13 cellular contexts compared by ENCODE assay signal in the genomic region with DNA sequence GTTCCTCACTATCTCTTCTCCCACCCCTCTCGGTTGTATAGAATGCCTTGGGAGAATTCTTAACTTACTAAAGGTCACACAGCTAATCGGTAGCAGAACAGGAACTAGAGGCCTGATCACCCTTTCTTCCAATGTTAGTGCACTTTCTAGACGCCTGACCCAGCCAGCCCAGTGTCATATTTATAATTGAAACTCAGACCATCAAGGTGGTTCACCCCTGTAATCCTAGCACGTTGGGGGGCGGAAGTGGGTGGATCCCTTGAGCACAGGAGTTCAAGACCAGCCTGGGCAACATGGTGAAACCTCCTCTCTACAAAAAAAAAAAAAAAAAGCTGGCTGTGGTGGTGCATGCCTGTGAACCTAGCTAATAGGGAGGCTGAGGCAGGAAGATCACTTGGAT. TPM values are rescaled to one million over a fixed set of nuclear protein-coding genes. Genes with fewer than 3 reads are reported as not detected.
DNase-seq lines count a peak whose midpoint lies in the region; ATAC-seq, FAIRE-seq and TF ChIP-seq lines count a peak whose summit lies in the region.
"Had no signal": no experiment of that assay in that cellular context is flagged by ENCODE, and none has a peak within 500 bp of the region (broad histone marks: within the 10 kb centered on the region; RNA-seq: fewer than 3 reads in every experiment).

No MANE protein-coding gene starts in this region.

- H3K27ac Mint-ChIP-seq in T-helper 17 cell: peak overlapping the region; percentile 96

- no peak for TF ChIP-seq RAD21 in A549 (conservative IDR thresholded peaks at IDR 0.05 in 1 of 2, IDR thresholded peaks at IDR 0.05 in 1 of 2)

- H2AFZ ChIP-seq in hepatocyte: no peak overlapping the region

- peaks cover 13% of the 10 kb centered on the region for H3K4me1 ChIP-seq in A549
- H3K4me1 ChIP-seq in hepatocyte (ENCODE audit: insufficient read depth): peaks cover 4% of the 10 kb centered on the region

- H3K4me1 Mint-ChIP-seq in T-helper 17 cell: peaks cover 31% of the 10 kb centered on the region

- POLR2A ChIA-PET in A549 (lab: Yijun Ruan, JAX): no interaction called here

- TF ChIP-seq CTCF in A549 (IDR thresholded peaks at IDR 0.05) (no peak), GM10266 (IDR thresholded peaks at IDR 0.05; ENCODE audit: control insufficient read depth, insufficient read depth, low read depth, missing control alignments) (no peak), hepatocyte (IDR thresholded peaks at IDR 0.05; ENCODE audit: poor library complexity) (no peak)

- no peak for TF ChIP-seq POLR2A in A549 (IDR thresholded peaks at IDR 0.05; ENCODE audit: low read length)

- H3K27me3 ChIP-seq in hepatocyte: no peaks in the 10 kb centered on the region
- H3K27me3 ChIP-seq: foreskin keratinocyte, left lung had no signal

- H3K27ac ChIP-seq in A549 (no peak overlapping the region), hepatocyte (no peak overlapping the region)
- H3K27ac ChIP-seq: left lung had no signal

- H3K9me2 ChIP-seq in hepatocyte (replicated peaks; ENCODE audit: insufficient read depth): no peaks in the 10 kb centered on the region

- FAIRE-seq in A549 (lab: Jason Lieb, UNC): no peak

- no peak overlapping the region for H3K4me3 ChIP-seq in A549
- H3K4me3 ChIP-seq in hepatocyte: no peak overlapping the region

- CTCF ChIA-PET in A549 (lab: Yijun Ruan, JAX): interaction anchor here (1.6 to 1.9 kb wide), 2 partner anchors 15 to 46 kb away, joined by 3 to 9 read pairs; no protein-coding TSS in a partner anchor

- no peaks in the 10 kb centered on the region for H3K36me3 ChIP-seq in hepatocyte (replicated peaks; ENCODE audit: insufficient read depth, low read depth)

- no peaks in the 10 kb centered on the region for H3K27me3 Mint-ChIP-seq in T-helper 17 cell

- H3K36me3 Mint-ChIP-seq in T-helper 17 cell (ENCODE audit: low read depth): no peaks in the 10 kb centered on the region

- peak overlapping the region; percentile 63 for H3K4me2 ChIP-seq in A549
- H3K4me2 ChIP-seq in hepatocyte: peak overlapping the region; percentile 95

- TF ChIP-seq EP300 in A549 (IDR thresholded peaks at IDR 0.05): no peak

- H3K79me2 ChIP-seq in hepatocyte: peaks cover 37% of the 10 kb centered on the region

- no peak for DNase-seq in A549 (ENCODE audit: low read depth in 1 of 2, low spot score in 1 of 2)
- DNase-seq in GM10266 (ENCODE audit: extremely low spot score): peak; percentile 32
- DNase-seq in T-helper 17 cell: no peak
- no peak for DNase-seq in hepatocyte (ENCODE audit: low spot score)
- DNase-seq in posterior cingulate gyrus: no peak
- no peak for DNase-seq in Kasumi-1 (lab: John Stamatoyannopoulos, UW)
- DNase-seq: activated CD8-positive, alpha-beta memory T cell treated with anti-CD3 and anti-CD28 coated beads for 24 hours; foreskin keratinocyte; left lung; SHP77 had no signal

- WGBS in A549 (ENCODE audit: missing lambda C conversion rate): 87% methylated on average over 5 of the region's 5 CpGs
- 79% methylated on average over 5 of the region's 5 CpGs for WGBS in hepatocyte (ENCODE audit: low lambda C conversion rate, missing lambda C conversion rate)

- peak overlapping the region; percentile 19 for H3K4me3 Mint-ChIP-seq in T-helper 17 cell

- no peaks in the 10 kb centered on the region for H4K20me1 ChIP-seq in hepatocyte (ENCODE audit: insufficient read depth, poor library complexity, severe bottlenecking)

- H3K9me3 ChIP-seq in A549: no peaks in the 10 kb centered on the region
- H3K9me3 ChIP-seq in T-helper 17 cell (ENCODE audit: control insufficient read depth, low read length, poor library complexity, severe bottlenecking): no peaks in the 10 kb centered on the region
- H3K9me3 ChIP-seq in hepatocyte (ENCODE audit: low read depth): no peaks in the 10 kb centered on the region
- H3K9me3 ChIP-seq: left lung had no signal

- ATAC-seq in A549 (no peak), T-helper 17 cell (no peak), GM19397 (IDR thresholded peaks at IDR 0.05; ENCODE audit: unreplicated experiment) (no peak), GM21447 (IDR thresholded peaks at IDR 0.05; ENCODE audit: unreplicated experiment) (no peak)
- ATAC-seq: foreskin keratinocyte, left lung, sciatic nerve had no signal

- intact Hi-C loops in posterior cingulate gyrus (cut with DNase I): no loop called here

TF ChIP-seq in A549, 52 proteins besides CTCF, POLR2A, EP300 and RAD21:
- TF ChIP-seq TFCP2L1 (CRISPR knock-in tag; IDR thresholded peaks at IDR 0.05): no peak
- no peak for TF ChIP-seq HOXB13 (CRISPR knock-in tag; IDR thresholded peaks at IDR 0.05; ENCODE audit: low read depth)
- no peak for TF ChIP-seq HOXA7 (CRISPR knock-in tag; IDR thresholded peaks at IDR 0.05)

RNA-seq across cellular contexts. Expression of gene TIGAR, which starts 1.8 kb away (rescaled TPM):
- polyA plus RNA-seq in A549 (2011; rRNA removed): 30.0 and 50.9 TPM in 2 replicates
- polyA plus RNA-seq in A549 (2012; cell fraction: cytosol; rRNA removed): 8.5 and 9.0 TPM in 2 replicates
- polyA plus RNA-seq in A549 (2012; cell fraction: nucleus; rRNA removed): 2.1 and 6.6 TPM in 2 replicates
- 24.5 to 30.6 TPM (median 25.2 TPM) in 3 replicates for polyA plus RNA-seq in A549 (2017; fragmentation: RNase III; extraction: RNeasy Plus Mini Kit Qiagen cat#74134 plus additional on column Dnase treatment)
- polyA minus RNA-seq in A549 (2011; rRNA and poly(A)+ RNA removed): 6.3 and 7.7 TPM in 2 replicates
- total RNA-seq in T-helper 17 cell: 10 to 100 TPM in 1 of 2 donors, 1 to 10 TPM in 1; 7.8 to 10.7 TPM
- total RNA-seq in hepatocyte: 6.9 and 7.9 TPM in 2 replicates
- polyA plus RNA-seq in hepatocyte: 9.8 and 12.3 TPM in 2 replicates

RNA-seq across cellular contexts. Expression of gene CCND2, which starts 49.2 kb away (rescaled TPM):
- polyA plus RNA-seq in A549 (2011; rRNA removed) (0.18 and 0.20 TPM in 2 replicates), A549 (2017; fragmentation: RNase III; extraction: RNeasy Plus Mini Kit Qiagen cat#74134 plus additional on column Dnase treatment) (not detected in 3 replicates), hepatocyte (131 and 157 TPM in 2 replicates)
- polyA plus RNA-seq in A549 (2012; cell fraction: cytosol; rRNA removed): 0.01 TPM in 1 of 2 replicates, not detected in the other
- polyA plus RNA-seq in A549 (2012; cell fraction: nucleus; rRNA removed): not detected in 2 replicates
- 0.37 and 0.78 TPM in 2 replicates for polyA minus RNA-seq in A549 (2011; rRNA and poly(A)+ RNA removed)
- total RNA-seq in T-helper 17 cell (100 to 1,000 TPM; 197 to 225 TPM), hepatocyte (232 and 250 TPM in 2 replicates)

RNA-seq across cellular contexts. Expression of gene FGF23, which starts 56.7 kb away (rescaled TPM):
- not detected in 2 replicates for polyA plus RNA-seq in A549 (2011; rRNA removed)
- not detected in 2 replicates for polyA plus RNA-seq in A549 (2012; cell fraction: cytosol; rRNA removed)
- not detected in 2 replicates for polyA plus RNA-seq in A549 (2012; cell fraction: nucleus; rRNA removed)
- polyA plus RNA-seq in A549 (2017; fragmentation: RNase III; extraction: RNeasy Plus Mini Kit Qiagen cat#74134 plus additional on column Dnase treatment): not detected in 3 replicates
- polyA minus RNA-seq in A549 (2011; rRNA and poly(A)+ RNA removed): not detected in 2 replicates
- total RNA-seq in T-helper 17 cell: not detected
- 2.6 and 3.1 TPM in 2 replicates for total RNA-seq in hepatocyte
- 0.46 and 1.8 TPM in 2 replicates for polyA plus RNA-seq in hepatocyte
- total RNA-seq: foreskin keratinocyte, left lung, sciatic nerve had no signal
- polyA plus RNA-seq: foreskin keratinocyte had no signal
